ENCODE assay signal across 18 cellular contexts in genomic region chr18:40821596-40822243, GRCh38.
"Had no signal": no experiment of that assay in that cellular context is flagged by ENCODE, and none has a peak within 500 bp of the region (broad histone marks: within the 10 kb centered on the region; RNA-seq: fewer than 3 reads in every experiment).

No MANE protein-coding gene starts in this region.

- H3K36me3 Mint-ChIP-seq: activated CD4-positive, alpha-beta memory T cell treated with anti-CD3 and anti-CD28 coated beads for 36 hours; activated naive CD8-positive, alpha-beta T cell treated with anti-CD3 and anti-CD28 coated beads, Interleukin-2, amount 10 ng/mL, durations not matched to agents 7 days and 5 days had no signal

- H3K27me3 ChIP-seq: body of pancreas, tibial nerve, uterus had no signal

- H3K4me1 Mint-ChIP-seq: activated B cell treated with CpG ODN at 0.5 μM for 24 hours; activated naive CD8-positive, alpha-beta T cell treated with anti-CD3 and anti-CD28 coated beads, Interleukin-2, amount 10 ng/mL, durations not matched to agents 7 days and 5 days; activated T-helper 17 cell treated with anti-CD3 and anti-CD28 coated beads, Interleukin-2, amount 50 U/mL, for 72 hours had no signal

- H3K27ac Mint-ChIP-seq: activated B cell treated with CpG ODN at 0.5 μM for 24 hours; activated CD4-positive, alpha-beta memory T cell treated with anti-CD3 and anti-CD28 coated beads for 36 hours; activated naive CD8-positive, alpha-beta T cell treated with anti-CD3 and anti-CD28 coated beads, Interleukin-2, amount 10 ng/mL, durations not matched to agents 7 days and 5 days; activated T-helper 17 cell treated with anti-CD3 and anti-CD28 coated beads, Interleukin-2, amount 50 U/mL, for 72 hours; effector memory CD8-positive, alpha-beta T cell; natural killer cell treated with Interleukin-12 subunit alpha and Interleukin-12 subunit beta and Interleukin-15 and Interleukin-18, amount 100 ng/mL, for 72 hours; T-helper 2 cell treated with Interferon-gamma antibody and Interleukin-4, amounts not matched to agents 5 μg/mL and 100 μg/mL, for 36 hours had no signal

- H3K27ac ChIP-seq: body of pancreas, tibial nerve, uterus had no signal

- H3K36me3 ChIP-seq: tibial nerve, uterus had no signal

- DNase-seq: activated B cell treated with CpG ODN at 0.5 μM for 24 hours; activated CD4-positive, alpha-beta memory T cell treated with anti-CD3 and anti-CD28 coated beads for 36 hours; activated CD4-positive, alpha-beta T cell treated with anti-CD3 and anti-CD28 coated beads for 4 hours; activated naive CD4-positive, alpha-beta T cell treated with Interleukin-2 at 50 U/mL for 16 hours; activated naive CD8-positive, alpha-beta T cell treated with anti-CD3 and anti-CD28 coated beads, Interleukin-2, amount 10 ng/mL, durations not matched to agents 7 days and 5 days; amygdala; body of pancreas; effector memory CD8-positive, alpha-beta T cell; left cardiac atrium; occipital lobe; stimulated activated CD4-positive, alpha-beta T cell treated with anti-CD3 and anti-CD28 coated beads, Interleukin-2, amount 100 ng/mL, for 24 hours; stimulated activated naive CD8-positive, alpha-beta T cell treated with anti-CD3 and anti-CD28 coated beads, Interleukin-15, Interleukin-2, amounts not matched to agents 100 U/mL and 50 U/mL, for 24 hours; substantia nigra; uterus had no signal

- H3K4me3 ChIP-seq: body of pancreas, tibial nerve, uterus had no signal

- H3K27me3 Mint-ChIP-seq: activated B cell treated with CpG ODN at 0.5 μM for 24 hours; activated CD4-positive, alpha-beta memory T cell treated with anti-CD3 and anti-CD28 coated beads for 36 hours; activated naive CD8-positive, alpha-beta T cell treated with anti-CD3 and anti-CD28 coated beads, Interleukin-2, amount 10 ng/mL, durations not matched to agents 7 days and 5 days; activated T-helper 17 cell treated with anti-CD3 and anti-CD28 coated beads, Interleukin-2, amount 50 U/mL, for 72 hours; effector memory CD8-positive, alpha-beta T cell; natural killer cell treated with Interleukin-12 subunit alpha and Interleukin-12 subunit beta and Interleukin-15 and Interleukin-18, amount 100 ng/mL, for 72 hours had no signal

- ATAC-seq: activated T-helper 17 cell treated with anti-CD3 and anti-CD28 coated beads, Interleukin-2, amount 50 U/mL, for 72 hours; body of pancreas; effector memory CD8-positive, alpha-beta T cell; left cardiac atrium; natural killer cell treated with Interleukin-12 subunit alpha and Interleukin-12 subunit beta and Interleukin-15 and Interleukin-18, amount 100 ng/mL, for 72 hours; stimulated activated naive CD8-positive, alpha-beta T cell treated with anti-CD3 and anti-CD28 coated beads, Interleukin-15, Interleukin-2, amounts not matched to agents 100 U/mL and 50 U/mL, for 24 hours had no signal

- H3K4me3 Mint-ChIP-seq: activated B cell treated with CpG ODN at 0.5 μM for 24 hours; activated CD4-positive, alpha-beta memory T cell treated with anti-CD3 and anti-CD28 coated beads for 36 hours; activated naive CD8-positive, alpha-beta T cell treated with anti-CD3 and anti-CD28 coated beads, Interleukin-2, amount 10 ng/mL, durations not matched to agents 7 days and 5 days; activated T-helper 17 cell treated with anti-CD3 and anti-CD28 coated beads, Interleukin-2, amount 50 U/mL, for 72 hours; effector memory CD8-positive, alpha-beta T cell; natural killer cell treated with Interleukin-12 subunit alpha and Interleukin-12 subunit beta and Interleukin-15 and Interleukin-18, amount 100 ng/mL, for 72 hours; T-helper 2 cell treated with Interferon-gamma antibody and Interleukin-4, amounts not matched to agents 5 μg/mL and 100 μg/mL, for 36 hours had no signal

- H3K9me3 ChIP-seq: body of pancreas, uterus had no signal

- H3K4me1 ChIP-seq: body of pancreas, tibial nerve, uterus had no signal
